ENCODE assay signal across 8 cellular contexts in genomic region chr10:121974535-121975294, GRCh38. TPM values are rescaled to one million over a fixed set of nuclear protein-coding genes. Genes with fewer than 3 reads are reported as not detected.
A peak's percentile ranks its signal among the peaks of the same experiment; 100 is the strongest.
DNase-seq lines count a peak whose midpoint lies in the region; ATAC-seq lines count a peak whose summit lies in the region.

A gene with protein sequence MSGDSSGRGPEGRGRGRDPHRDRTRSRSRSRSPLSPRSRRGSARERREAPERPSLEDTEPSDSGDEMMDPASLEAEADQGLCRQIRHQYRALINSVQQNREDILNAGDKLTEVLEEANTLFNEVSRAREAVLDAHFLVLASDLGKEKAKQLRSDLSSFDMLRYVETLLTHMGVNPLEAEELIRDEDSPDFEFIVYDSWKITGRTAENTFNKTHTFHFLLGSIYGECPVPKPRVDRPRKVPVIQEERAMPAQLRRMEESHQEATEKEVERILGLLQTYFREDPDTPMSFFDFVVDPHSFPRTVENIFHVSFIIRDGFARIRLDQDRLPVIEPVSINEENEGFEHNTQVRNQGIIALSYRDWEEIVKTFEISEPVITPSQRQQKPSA (minus strand): TSS chr10:121975217. CDS start chr10:121975165, 52 bp downstream.

- H3K9me3 ChIP-seq in BLaER1 treated with 17β-estradiol and CSF1 and Interleukin-3, amounts not matched to agents 10 nM and 100 nM (replicated peaks in 1 of 11): peaks cover 31 to 39% (median 35%) of the 10 kb centered on the region in 11 experiments
- H3K9me3 ChIP-seq in mesenchymal stem cell (ENCODE audit: control insufficient read depth, low read length): no peaks in the 10 kb centered on the region

- H3K9me3 Mint-ChIP-seq in effector memory CD8-positive, alpha-beta T cell: no peaks in the 10 kb centered on the region

- H3K27me3 ChIP-seq in BLaER1 treated with 17β-estradiol and CSF1 and Interleukin-3, amounts not matched to agents 10 nM and 100 nM: no peaks in the 10 kb centered on the region
- no peaks in the 10 kb centered on the region for H3K27me3 ChIP-seq in mesenchymal stem cell (ENCODE audit: control insufficient read depth in 1 of 2, insufficient read depth in 1 of 2, low read length in 2 of 2)

- H2BK12ac ChIP-seq in mesenchymal stem cell (ENCODE audit: low read length in 2 of 2): no peak within 1 kb of the TSS

- H3K4me1 ChIP-seq in BLaER1 treated with 17β-estradiol and CSF1 and Interleukin-3, amounts not matched to agents 10 nM and 100 nM: peaks cover 12 to 24% (median 20%) of the 10 kb centered on the region in 10 experiments
- H3K4me1 ChIP-seq in mesenchymal stem cell (ENCODE audit: control insufficient read depth, insufficient read depth, low read depth, low read length): peaks cover 6% of the 10 kb centered on the region

- peak within 1 kb of the TSS in 1 of 2 donors; percentile 53 for H3K27ac Mint-ChIP-seq in effector memory CD8-positive, alpha-beta T cell

- no peak within 1 kb of the TSS for H2BK120ac ChIP-seq in mesenchymal stem cell (ENCODE audit: low read depth, low read length)

- peaks cover 15 to 18% of the 10 kb centered on the region in 2 donors for H3K4me1 Mint-ChIP-seq in effector memory CD8-positive, alpha-beta T cell (ENCODE audit: low read depth in 2 of 2)

- peak within 1 kb of the TSS; percentile 47 for H4K8ac ChIP-seq in mesenchymal stem cell (ENCODE audit: low read length)

- peak; percentile 5 for DNase-seq in NCI-H748 treated with DMSO at 0.1 percent for 48 hours (lab: John Stamatoyannopoulos, UW)
- peak; percentile 52 to 62 (median 61) for DNase-seq in effector memory CD8-positive, alpha-beta T cell
- DNase-seq in mesenchymal stem cell: peak; percentile 76
- peak; percentile 51 for DNase-seq in stimulated activated CD8-positive, alpha-beta memory T cell treated with anti-CD3 and anti-CD28 coated beads, Interleukin-12 subunit alpha, Interleukin-12 subunit beta, amount 100 ng/mL, for 24 hours (ENCODE audit: extremely low read depth)

- peak within 1 kb of the TSS; percentile 78 to 98 (median 96) for H3K27ac ChIP-seq in BLaER1 treated with 17β-estradiol and CSF1 and Interleukin-3, amounts not matched to agents 10 nM and 100 nM
- H3K27ac ChIP-seq in mesenchymal stem cell (ENCODE audit: low read length, poor library complexity, severe bottlenecking): no peak within 1 kb of the TSS

- under 1% methylated on average over 63 of the region's 101 CpGs for WGBS in mesenchymal stem cell

- no peak within 1 kb of the TSS for H2BK5ac ChIP-seq in mesenchymal stem cell (ENCODE audit: low read depth, low read length, poor library complexity, severe bottlenecking)

- H3K18ac ChIP-seq in mesenchymal stem cell (ENCODE audit: low read depth in 1 of 2, low read length in 2 of 2): peak within 1 kb of the TSS; percentile 26 to 59

- peak within 1 kb of the TSS; percentile 80 to 98 (median 91) for H3K4me2 ChIP-seq in BLaER1 treated with 17β-estradiol and CSF1 and Interleukin-3, amounts not matched to agents 10 nM and 100 nM
- H3K4me2 ChIP-seq in mesenchymal stem cell (ENCODE audit: low read length, poor library complexity, severe bottlenecking): peak within 1 kb of the TSS; percentile 98

- H4K20me1 ChIP-seq in BLaER1 treated with 17β-estradiol and CSF1 and Interleukin-3, amounts not matched to agents 10 nM and 100 nM: peaks cover 3 to 38% (median 25%) of the 10 kb centered on the region in 11 experiments; a peak in 19 of 22 replicates

- H2BK15ac ChIP-seq in mesenchymal stem cell (ENCODE audit: low read depth, poor library complexity, severe bottlenecking): no peak within 1 kb of the TSS

- peaks cover 27% of the 10 kb centered on the region for H3K36me3 Mint-ChIP-seq in effector memory CD8-positive, alpha-beta T cell (ENCODE audit: insufficient read depth)

- peak within 1 kb of the TSS; percentile 80 for H2AFZ ChIP-seq in mesenchymal stem cell (ENCODE audit: low read depth, low read length)

- H3K36me3 ChIP-seq in BLaER1 treated with 17β-estradiol and CSF1 and Interleukin-3, amounts not matched to agents 10 nM and 100 nM: peaks cover 24 to 43% (median 36%) of the 10 kb centered on the region in 11 experiments
- H3K36me3 ChIP-seq in mesenchymal stem cell (ENCODE audit: control insufficient read depth in 1 of 2, insufficient read depth in 2 of 2, low read depth in 1 of 2, low read length in 2 of 2): peaks cover 0 to 16% of the 10 kb centered on the region in 2 experiments

- peak within 1 kb of the TSS in 1 of 2 experiments; percentile 10 for H3K14ac ChIP-seq in mesenchymal stem cell (ENCODE audit: low read length in 2 of 2)

- peak; percentile 79 for ATAC-seq in GM19023 (IDR thresholded peaks at IDR 0.05; ENCODE audit: unreplicated experiment)
- peak; percentile 87 for ATAC-seq in HG03196 (IDR thresholded peaks at IDR 0.05; ENCODE audit: unreplicated experiment)
- peak; percentile 81 for ATAC-seq in effector memory CD8-positive, alpha-beta T cell (replicated peaks)

- peaks cover 11% of the 10 kb centered on the region for H3K79me1 ChIP-seq in mesenchymal stem cell (replicated peaks; ENCODE audit: low read length, poor library complexity, severe bottlenecking)

- CTCF ChIA-PET in activated CD8-positive, alpha-beta memory T cell treated with anti-CD3 and anti-CD28 coated beads for 36 hours (lab: Charles Lee): interaction anchor here (0.6 to 1.4 kb wide), 3 partner anchors 9 to 43 kb away, joined by 3 to 6 read pairs (median 4); no protein-coding TSS in a partner anchor

- POLR2A ChIA-PET in activated CD8-positive, alpha-beta memory T cell treated with anti-CD3 and anti-CD28 coated beads for 36 hours (lab: Charles Lee): interaction anchor here (1.9 kb wide), 1 partner anchor 47 kb away, joined by 4 read pairs; the partner anchor contains the start of gene ATE1

- peak within 1 kb of the TSS; percentile 77 for H3K4me3 Mint-ChIP-seq in effector memory CD8-positive, alpha-beta T cell

- H3K4me3 ChIP-seq in BLaER1 treated with 17β-estradiol and CSF1 and Interleukin-3, amounts not matched to agents 10 nM and 100 nM: peak within 1 kb of the TSS; percentile 67 to 96 (median 89)
- peak within 1 kb of the TSS; percentile 66 to 91 for H3K4me3 ChIP-seq in mesenchymal stem cell (ENCODE audit: insufficient read depth in 1 of 2, low read depth in 1 of 2, low read length in 2 of 2)

- H4K91ac ChIP-seq in mesenchymal stem cell (ENCODE audit: low read length): no peak within 1 kb of the TSS

- peak within 1 kb of the TSS; percentile 87 to 98 (median 96) for H3K9ac ChIP-seq in BLaER1 treated with 17β-estradiol and CSF1 and Interleukin-3, amounts not matched to agents 10 nM and 100 nM
- peak within 1 kb of the TSS; percentile 93 for H3K9ac ChIP-seq in mesenchymal stem cell (ENCODE audit: low read length)

- no peak within 1 kb of the TSS for H2AK5ac ChIP-seq in mesenchymal stem cell (ENCODE audit: low read length, severe bottlenecking)

- no peaks in the 10 kb centered on the region for H3K27me3 Mint-ChIP-seq in effector memory CD8-positive, alpha-beta T cell

- no peak within 1 kb of the TSS for H3K23ac ChIP-seq in mesenchymal stem cell (ENCODE audit: low read length in 2 of 2)

- peak within 1 kb of the TSS in 1 of 2 experiments; percentile 29 for H3K4ac ChIP-seq in mesenchymal stem cell (ENCODE audit: low read depth in 1 of 2, low read length in 2 of 2)

RNA-seq across cellular contexts. Expression of the gene that starts here (rescaled TPM):
- total RNA-seq in activated CD8-positive, alpha-beta memory T cell treated with anti-CD3 and anti-CD28 coated beads for 36 hours: 10 to 100 TPM; 64.8 to 69.6 TPM
- polyA plus RNA-seq in mesenchymal stem cell (2013, experiment 1 of 2): 20.6 TPM
- 20.8 TPM for polyA plus RNA-seq in mesenchymal stem cell (2013, experiment 2 of 2)

Comparison
In these comparisons a context has a peak if more than half of its experiments do, and no peak if none do; other contexts are left out.
1. DNase-seq: peak in every context shown above with its lines; median percentile 76 in mesenchymal stem cell; 61 in effector memory CD8-positive, alpha-beta T cell; 51 in stimulated activated CD8-positive, alpha-beta memory T cell treated with anti-CD3 and anti-CD28 coated beads, Interleukin-12 subunit alpha, Interleukin-12 subunit beta, amount 100 ng/mL, for 24 hours; 5 in NCI-H748 treated with DMSO at 0.1 percent for 48 hours.